ENCODE assay signal across 15 cellular contexts in the genomic region with DNA sequence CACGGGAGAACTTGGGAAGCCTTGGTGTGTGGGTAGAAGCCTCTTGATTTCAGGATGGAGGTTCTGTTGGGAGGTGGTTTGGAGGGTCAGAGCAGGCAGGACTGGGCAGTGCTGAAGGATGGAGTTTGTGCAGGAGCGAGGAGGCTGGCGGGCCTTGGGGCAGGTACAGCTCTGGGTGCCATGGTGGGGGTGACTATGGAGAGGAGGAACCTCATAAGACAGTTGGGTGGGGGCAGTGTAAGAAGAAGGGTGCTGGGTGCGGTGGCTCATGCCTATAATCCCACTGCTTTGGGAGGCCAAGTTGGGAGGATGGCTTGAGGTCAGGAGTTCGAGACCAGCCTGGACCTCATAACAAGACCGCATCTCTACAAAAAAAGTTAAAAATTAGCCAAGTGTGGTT. TPM values are rescaled to one million over a fixed set of nuclear protein-coding genes. Genes with fewer than 3 reads are reported as not detected.
A peak's percentile ranks its signal among the peaks of the same experiment; 100 is the strongest.
DNase-seq lines count a peak whose midpoint lies in the region; ATAC-seq, FAIRE-seq and TF ChIP-seq lines count a peak whose summit lies in the region.
"Had no signal": no experiment of that assay in that cellular context is flagged by ENCODE, and none has a peak within 500 bp of the region (broad histone marks: within the 10 kb centered on the region; RNA-seq: fewer than 3 reads in every experiment).

No MANE protein-coding gene starts in this region.

- no peaks in the 10 kb centered on the region for H3K79me2 ChIP-seq in neural progenitor cell (ENCODE audit: low read depth)

- intact Hi-C loops in kidney (cut with DNase I), result no loop called here
- intact Hi-C loops in colonic mucosa (cut with DNase I), result no loop called here

- H3K4me1 ChIP-seq in kidney (ENCODE audit: control insufficient read depth in 1 of 2, insufficient read depth in 1 of 2, low read depth in 1 of 2, low read length in 2 of 2) (no peaks in the 10 kb centered on the region), neural progenitor cell (no peaks in the 10 kb centered on the region), colonic mucosa (no peaks in the 10 kb centered on the region)

- H3K27me3 Mint-ChIP-seq in chondrocyte (ENCODE audit: low read depth) (no peaks in the 10 kb centered on the region), neural progenitor cell (ENCODE audit: insufficient read depth, low read depth) (peaks cover 6% of the 10 kb centered on the region), mesothelial cell of epicardium (ENCODE audit: low read depth) (no peaks in the 10 kb centered on the region)
- no peaks in the 10 kb centered on the region for H3K27me3 Mint-ChIP-seq in activated T-helper 17 cell treated with anti-CD3 and anti-CD28 coated beads, Interleukin-2, amount 50 U/mL, for 72 hours

- peaks cover 0 to 2% of the 10 kb centered on the region in 2 donors for H3K36me3 ChIP-seq in kidney (ENCODE audit: control insufficient read depth in 1 of 2, insufficient read depth in 2 of 2, low read length in 2 of 2)
- no peaks in the 10 kb centered on the region for H3K36me3 ChIP-seq in neural progenitor cell
- H3K36me3 ChIP-seq in colonic mucosa, result peaks cover 23% of the 10 kb centered on the region

- no peaks in the 10 kb centered on the region for H3K27me3 ChIP-seq in neural progenitor cell
- no peaks in the 10 kb centered on the region for H3K27me3 ChIP-seq in colonic mucosa
- H3K27me3 ChIP-seq: BLaER1 treated with 17β-estradiol and CSF1 and Interleukin-3, amounts not matched to agents 10 nM and 100 nM had no signal

- no peak overlapping the region for H3K4me2 ChIP-seq in neural progenitor cell
- H3K4me2 ChIP-seq: BLaER1 treated with 17β-estradiol and CSF1 and Interleukin-3, amounts not matched to agents 10 nM and 100 nM; GM23338 had no signal

- peaks cover 12% of the 10 kb centered on the region for H3K36me3 Mint-ChIP-seq in chondrocyte (ENCODE audit: low read depth)
- H3K36me3 Mint-ChIP-seq in neural progenitor cell, result peaks cover 20% of the 10 kb centered on the region
- H3K36me3 Mint-ChIP-seq in activated T-helper 17 cell treated with anti-CD3 and anti-CD28 coated beads, Interleukin-2, amount 50 U/mL, for 72 hours (ENCODE audit: low read depth), result no peaks in the 10 kb centered on the region
- H3K36me3 Mint-ChIP-seq in mesothelial cell of epicardium, result peaks cover 22% of the 10 kb centered on the region

- H3K4me3 ChIP-seq in kidney (ENCODE audit: low read length in 2 of 2), result no peak overlapping the region
- H3K4me3 ChIP-seq in neural progenitor cell, result no peak overlapping the region
- H3K4me3 ChIP-seq in colonic mucosa, result no peak overlapping the region
- H3K4me3 ChIP-seq: BLaER1 treated with 17β-estradiol and CSF1 and Interleukin-3, amounts not matched to agents 10 nM and 100 nM; GM23338 had no signal

- FAIRE-seq in kidney (lab: Jason Lieb, UNC), result no peak

- DNase-seq in chondrocyte (ENCODE audit: low spot score), result peak; percentile 36
- DNase-seq in kidney, result peak; percentile 19
- DNase-seq in neural progenitor cell (ENCODE audit: low spot score), result no peak
- DNase-seq in colonic mucosa, result no peak
- DNase-seq in germinal center (ENCODE audit: low spot score), result no peak
- DNase-seq in mesothelial cell of epicardium (ENCODE audit: low spot score in 2 of 2, unreplicated experiment in 2 of 2), result no peak
- DNase-seq: ACHN; CD4-positive, CD25-positive, alpha-beta regulatory T cell; DMS53; GF-D8; H9 had no signal

- H3K27ac Mint-ChIP-seq in chondrocyte (ENCODE audit: unreplicated experiment) (no peak overlapping the region), neural progenitor cell (peak overlapping the region; percentile 53), mesothelial cell of epicardium (no peak overlapping the region)
- no peak overlapping the region for H3K27ac Mint-ChIP-seq in activated T-helper 17 cell treated with anti-CD3 and anti-CD28 coated beads, Interleukin-2, amount 50 U/mL, for 72 hours
- H3K27ac Mint-ChIP-seq: CD4-positive, CD25-positive, alpha-beta regulatory T cell; GM23338 had no signal

- H3K27ac ChIP-seq in 22Rv1 (peak overlapping the region; percentile 26; the same call in 1 of the 2 replicates), kidney (ENCODE audit: low read depth in 2 of 2, low read length in 2 of 2) (no peak overlapping the region), neural progenitor cell (no peak overlapping the region), colonic mucosa (no peak overlapping the region)

- H4K20me1 ChIP-seq in neural progenitor cell (ENCODE audit: low read depth), result peaks cover 4% of the 10 kb centered on the region

- TF ChIP-seq CTCF in 22Rv1 (IDR thresholded peaks at IDR 0.05), result no peak
- TF ChIP-seq CTCF in chondrocyte (IDR thresholded peaks at IDR 0.05), result no peak
- TF ChIP-seq CTCF in kidney (IDR thresholded peaks at IDR 0.05; ENCODE audit: borderline replicate concordance, extremely low read depth, insufficient read depth), result no peak
- no peak for TF ChIP-seq CTCF in neural progenitor cell (IDR thresholded peaks at IDR 0.05)
- TF ChIP-seq CTCF in colonic mucosa (IDR thresholded peaks at IDR 0.05), result no peak
- no peak for TF ChIP-seq CTCF in mesothelial cell of epicardium (IDR thresholded peaks at IDR 0.05; ENCODE audit: unreplicated experiment)

- H3K9ac ChIP-seq in kidney (ENCODE audit: low read length in 2 of 2) (no peak overlapping the region), neural progenitor cell (no peak overlapping the region), colonic mucosa (ENCODE audit: low read depth in 2 of 2, low read length in 2 of 2) (no peak overlapping the region)

- H3K9me3 Mint-ChIP-seq in chondrocyte (ENCODE audit: low read depth) (no peaks in the 10 kb centered on the region), neural progenitor cell (no peaks in the 10 kb centered on the region), mesothelial cell of epicardium (no peaks in the 10 kb centered on the region)
- H3K9me3 Mint-ChIP-seq in activated T-helper 17 cell treated with anti-CD3 and anti-CD28 coated beads, Interleukin-2, amount 50 U/mL, for 72 hours, result no peaks in the 10 kb centered on the region
- H3K9me3 Mint-ChIP-seq: CD4-positive, CD25-positive, alpha-beta regulatory T cell; GM23338; H9 had no signal

- no peak for ATAC-seq in activated T-helper 17 cell treated with anti-CD3 and anti-CD28 coated beads, Interleukin-2, amount 50 U/mL, for 72 hours (replicated peaks)
- ATAC-seq: GM23338 had no signal

- H2AFZ ChIP-seq in neural progenitor cell (replicated peaks), result no peak overlapping the region
- H2AFZ ChIP-seq: GM23338 had no signal

- no peak overlapping the region for H3K4me3 Mint-ChIP-seq in chondrocyte (ENCODE audit: unreplicated experiment)
- H3K4me3 Mint-ChIP-seq in neural progenitor cell, result no peak overlapping the region
- H3K4me3 Mint-ChIP-seq in activated T-helper 17 cell treated with anti-CD3 and anti-CD28 coated beads, Interleukin-2, amount 50 U/mL, for 72 hours, result no peak overlapping the region
- no peak overlapping the region for H3K4me3 Mint-ChIP-seq in mesothelial cell of epicardium
- H3K4me3 Mint-ChIP-seq: CD4-positive, CD25-positive, alpha-beta regulatory T cell; GM23338; H9 had no signal

- peaks cover 6% of the 10 kb centered on the region for H3F3A ChIP-seq in neural progenitor cell (ENCODE audit: low read depth)

- H3K4me1 Mint-ChIP-seq in chondrocyte (ENCODE audit: low read depth) (peaks cover under 1% of the 10 kb centered on the region), neural progenitor cell (no peaks in the 10 kb centered on the region), mesothelial cell of epicardium (no peaks in the 10 kb centered on the region)
- no peaks in the 10 kb centered on the region for H3K4me1 Mint-ChIP-seq in activated T-helper 17 cell treated with anti-CD3 and anti-CD28 coated beads, Interleukin-2, amount 50 U/mL, for 72 hours
- H3K4me1 Mint-ChIP-seq: CD4-positive, CD25-positive, alpha-beta regulatory T cell had no signal

- no peaks in the 10 kb centered on the region for H3K9me3 ChIP-seq in kidney (ENCODE audit: control insufficient read depth in 1 of 2, low read length in 2 of 2)
- H3K9me3 ChIP-seq in neural progenitor cell (ENCODE audit: low read depth), result no peaks in the 10 kb centered on the region
- H3K9me3 ChIP-seq in colonic mucosa, result no peaks in the 10 kb centered on the region

RNA-seq across cellular contexts. Expression of gene GTF2IRD1, which starts 54.7 kb away (rescaled TPM):
- total RNA-seq in chondrocyte, result 32.4 to 48.5 TPM (median 46.5 TPM) in 3 replicates
- total RNA-seq in kidney, result 35.8 TPM
- polyA plus RNA-seq in kidney (ENCODE audit: insufficient read depth, low read depth, low replicate concordance), result 28.2 TPM
- 25.6 and 48.5 TPM in 2 replicates for total RNA-seq in neural progenitor cell (ENCODE audit: low replicate concordance)
- 1 to 10 TPM in 1 of 2 donors, under 1 TPM in 1; 0.89 to 2.2 TPM for total RNA-seq in activated T-helper 17 cell treated with anti-CD3 and anti-CD28 coated beads, Interleukin-2, amount 50 U/mL, for 72 hours
- total RNA-seq in colonic mucosa, result 10 to 100 TPM; 18.3 to 29.5 TPM
- total RNA-seq in mesothelial cell of epicardium, result 73.3 to 84.0 TPM (median 80.8 TPM) in 3 replicates

Comparison
In these comparisons a context has a peak if more than half of its experiments do, and no peak if none do; other contexts are left out.
1. DNase-seq: peak in chondrocyte (single experiment) and kidney (single experiment); none in neural progenitor cell (single experiment), colonic mucosa (single experiment), germinal center (single experiment) and mesothelial cell of epicardium (0 of 2).